ENCODE assay signal across 1 cellular context in the genomic region with DNA sequence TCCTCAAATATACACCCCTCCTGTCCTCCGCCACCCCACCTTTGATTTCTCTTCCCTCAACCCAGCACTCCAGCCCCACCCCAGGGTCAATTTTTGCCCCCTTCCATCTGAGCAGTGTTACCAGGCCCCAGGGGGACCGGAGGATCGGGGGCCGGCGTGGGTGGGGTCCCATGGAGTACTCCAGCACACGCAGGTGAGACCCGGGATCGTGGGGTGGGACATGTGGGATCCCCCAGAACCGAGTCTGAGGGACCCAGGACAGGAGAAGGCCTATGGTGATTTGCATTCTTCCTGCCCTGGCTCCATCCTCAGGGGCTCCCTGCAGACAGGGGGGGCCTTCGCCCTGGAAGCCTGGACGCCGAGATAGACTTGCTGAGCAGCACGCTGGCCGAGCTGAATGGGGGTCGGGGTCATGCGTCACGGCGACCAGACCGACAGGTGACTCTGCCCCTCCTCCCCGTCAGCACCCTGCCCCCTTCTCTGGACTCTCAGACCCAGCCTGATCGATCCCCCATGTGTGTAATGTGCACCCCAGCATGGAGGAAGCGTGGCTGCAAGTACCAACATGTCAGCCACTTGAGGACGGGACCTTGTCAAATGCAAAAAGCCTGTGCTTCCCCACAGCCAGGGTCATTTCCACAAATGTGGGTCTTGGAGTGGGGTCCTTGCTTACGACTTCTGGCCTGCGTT.
TF ChIP-seq lines count a peak whose summit lies in the region.

No MANE protein-coding gene starts in this region.

TF ChIP-seq in K562, 482 proteins besides CTCF, POLR2A, EP300 and RAD21 (continued from another document and continues in another):
- TF ChIP-seq THAP12 (CRISPR knock-in tag; IDR thresholded peaks at IDR 0.05) (peak; percentile 46; the same call in 1 of the 2 replicates), NCOA6 (IDR thresholded peaks at IDR 0.05) (no peak), ZSCAN29 (IDR thresholded peaks at IDR 0.05) (no peak), FOXO4 (CRISPR knock-in tag; IDR thresholded peaks at IDR 0.05) (no peak), XRCC5 (IDR thresholded peaks at IDR 0.05; ENCODE audit: low read depth, low read length) (no peak), LCOR (CRISPR knock-in tag; IDR thresholded peaks at IDR 0.05) (0 out of 2 replicates have a peak, but pooled peaks have one; percentile 39), HDAC3 (IDR thresholded peaks at IDR 0.05; ENCODE audit: borderline replicate concordance, partially characterized antibody) (no peak), ZNF197 (CRISPR knock-in tag; IDR thresholded peaks at IDR 0.05; ENCODE audit: low read depth) (0 out of 2 replicates have a peak, but pooled peaks have one; percentile 8), ZNF165 (CRISPR knock-in tag; IDR thresholded peaks at IDR 0.05; ENCODE audit: borderline replicate concordance) (0 out of 2 replicates have a peak, but pooled peaks have one; percentile 55), KAT7 (CRISPR knock-in tag; IDR thresholded peaks at IDR 0.05; ENCODE audit: borderline replicate concordance) (0 out of 2 replicates have a peak, but pooled peaks have one; percentile 55), ZNF583 (CRISPR knock-in tag; IDR thresholded peaks at IDR 0.05) (0 out of 2 replicates have a peak, but pooled peaks have one; percentile 22), ZNF766 (CRISPR knock-in tag; conservative IDR thresholded peaks at IDR 0.05) (no peak), MGA (IDR thresholded peaks at IDR 0.05) (peak; percentile 70), ZBTB17 (CRISPR knock-in tag; IDR thresholded peaks at IDR 0.05) (peak; percentile 73; the same call in 1 of the 2 replicates), HOXB6 (CRISPR knock-in tag; IDR thresholded peaks at IDR 0.05; ENCODE audit: borderline replicate concordance) (no peak), EGR1 (conservative IDR thresholded peaks at IDR 0.05) (peak; percentile 24; the same call in 1 of the 2 replicates), TEAD2 (tag; IDR thresholded peaks at IDR 0.05) (no peak), ZBTB11 (CRISPR knock-in tag; IDR thresholded peaks at IDR 0.05) (no peak), TEAD1 (CRISPR knock-in tag; IDR thresholded peaks at IDR 0.05) (0 out of 4 replicates have a peak, but pooled peaks of 1 of the 2 experiments have one; percentile 33), CBX8 (IDR thresholded peaks at IDR 0.05; ENCODE audit: borderline replicate concordance, extremely low read depth, low read depth, low read length, poor library complexity, severe bottlenecking) (no peak)
- TF ChIP-seq, protein P1, sequence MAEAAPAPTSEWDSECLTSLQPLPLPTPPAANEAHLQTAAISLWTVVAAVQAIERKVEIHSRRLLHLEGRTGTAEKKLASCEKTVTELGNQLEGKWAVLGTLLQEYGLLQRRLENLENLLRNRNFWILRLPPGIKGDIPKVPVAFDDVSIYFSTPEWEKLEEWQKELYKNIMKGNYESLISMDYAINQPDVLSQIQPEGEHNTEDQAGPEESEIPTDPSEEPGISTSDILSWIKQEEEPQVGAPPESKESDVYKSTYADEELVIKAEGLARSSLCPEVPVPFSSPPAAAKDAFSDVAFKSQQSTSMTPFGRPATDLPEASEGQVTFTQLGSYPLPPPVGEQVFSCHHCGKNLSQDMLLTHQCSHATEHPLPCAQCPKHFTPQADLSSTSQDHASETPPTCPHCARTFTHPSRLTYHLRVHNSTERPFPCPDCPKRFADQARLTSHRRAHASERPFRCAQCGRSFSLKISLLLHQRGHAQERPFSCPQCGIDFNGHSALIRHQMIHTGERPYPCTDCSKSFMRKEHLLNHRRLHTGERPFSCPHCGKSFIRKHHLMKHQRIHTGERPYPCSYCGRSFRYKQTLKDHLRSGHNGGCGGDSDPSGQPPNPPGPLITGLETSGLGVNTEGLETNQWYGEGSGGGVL (CRISPR knock-in tag; IDR thresholded peaks at IDR 0.05), result no peak
- TF ChIP-seq, protein P2, sequence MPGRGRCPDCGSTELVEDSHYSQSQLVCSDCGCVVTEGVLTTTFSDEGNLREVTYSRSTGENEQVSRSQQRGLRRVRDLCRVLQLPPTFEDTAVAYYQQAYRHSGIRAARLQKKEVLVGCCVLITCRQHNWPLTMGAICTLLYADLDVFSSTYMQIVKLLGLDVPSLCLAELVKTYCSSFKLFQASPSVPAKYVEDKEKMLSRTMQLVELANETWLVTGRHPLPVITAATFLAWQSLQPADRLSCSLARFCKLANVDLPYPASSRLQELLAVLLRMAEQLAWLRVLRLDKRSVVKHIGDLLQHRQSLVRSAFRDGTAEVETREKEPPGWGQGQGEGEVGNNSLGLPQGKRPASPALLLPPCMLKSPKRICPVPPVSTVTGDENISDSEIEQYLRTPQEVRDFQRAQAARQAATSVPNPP (IDR thresholded peaks at IDR 0.05; ENCODE audit: borderline replicate concordance, insufficient read depth, insufficient read length), result no peak
- TF ChIP-seq, protein P3, sequence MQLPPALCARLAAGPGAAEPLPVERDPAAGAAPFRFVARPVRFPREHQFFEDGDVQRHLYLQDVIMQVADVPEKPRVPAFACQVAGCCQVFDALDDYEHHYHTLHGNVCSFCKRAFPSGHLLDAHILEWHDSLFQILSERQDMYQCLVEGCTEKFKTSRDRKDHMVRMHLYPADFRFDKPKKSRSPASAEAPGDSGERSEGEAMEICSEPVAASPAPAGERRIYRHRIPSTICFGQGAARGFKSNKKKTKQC (CRISPR knock-in tag; IDR thresholded peaks at IDR 0.05), result no peak
- TF ChIP-seq, protein P4, sequence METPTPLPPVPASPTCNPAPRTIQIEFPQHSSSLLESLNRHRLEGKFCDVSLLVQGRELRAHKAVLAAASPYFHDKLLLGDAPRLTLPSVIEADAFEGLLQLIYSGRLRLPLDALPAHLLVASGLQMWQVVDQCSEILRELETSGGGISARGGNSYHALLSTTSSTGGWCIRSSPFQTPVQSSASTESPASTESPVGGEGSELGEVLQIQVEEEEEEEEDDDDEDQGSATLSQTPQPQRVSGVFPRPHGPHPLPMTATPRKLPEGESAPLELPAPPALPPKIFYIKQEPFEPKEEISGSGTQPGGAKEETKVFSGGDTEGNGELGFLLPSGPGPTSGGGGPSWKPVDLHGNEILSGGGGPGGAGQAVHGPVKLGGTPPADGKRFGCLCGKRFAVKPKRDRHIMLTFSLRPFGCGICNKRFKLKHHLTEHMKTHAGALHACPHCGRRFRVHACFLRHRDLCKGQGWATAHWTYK (CRISPR knock-in tag; IDR thresholded peaks at IDR 0.05), result peak; percentile 61; the same call in 1 of the 2 replicates
